ENCODE assay signal across 28 cellular contexts in genomic region chr4:123409301-123409700, GRCh38. TPM values are rescaled to one million over a fixed set of nuclear protein-coding genes. Genes with fewer than 3 reads are reported as not detected.
A peak's percentile ranks its signal among the peaks of the same experiment; 100 is the strongest.
DNase-seq lines count a peak whose midpoint lies in the region; ATAC-seq lines count a peak whose summit lies in the region.
"Had no signal": no experiment of that assay in that cellular context is flagged by ENCODE, and none has a peak within 500 bp of the region (broad histone marks: within the 10 kb centered on the region; RNA-seq: fewer than 3 reads in every experiment).

No MANE protein-coding gene starts in this region.

- H3K9me3 ChIP-seq in right cardiac atrium (ENCODE audit: control insufficient read depth, low read length), result no peaks in the 10 kb centered on the region
- no peaks in the 10 kb centered on the region for H3K9me3 ChIP-seq in adipocyte (ENCODE audit: control insufficient read depth, low read length)
- H3K9me3 ChIP-seq: Peyer's patch, SJSA1, thoracic aorta, vagina had no signal

- WGBS in right cardiac atrium, result 83% methylated on average over 3 of the region's 3 CpGs

- H3K4me1 Mint-ChIP-seq in activated naive CD8-positive, alpha-beta T cell treated with anti-CD3 and anti-CD28 coated beads for 36 hours, result peaks cover 50% of the 10 kb centered on the region
- H3K4me1 Mint-ChIP-seq: central memory CD8-positive, alpha-beta T cell had no signal

- H3K9ac ChIP-seq in adipocyte (ENCODE audit: low read length), result no peak overlapping the region

- H3K36me3 ChIP-seq in adipocyte (ENCODE audit: control insufficient read depth, insufficient read depth, low read length, severe bottlenecking), result peaks cover 21% of the 10 kb centered on the region
- H3K36me3 ChIP-seq: Peyer's patch, SJSA1, thoracic aorta, vagina had no signal

- intact Hi-C loops in left ventricle myocardium superior (cut with micrococcal nuclease), result no loop called here
- intact Hi-C loops in right cardiac atrium (cut with DNase I), result loop anchor here in 2 of 4 donors (10.0 kb wide), 3 partner anchors 86 to 246 kb away; no protein-coding TSS in a partner anchor

- H3K4me3 Mint-ChIP-seq in activated naive CD8-positive, alpha-beta T cell treated with anti-CD3 and anti-CD28 coated beads for 36 hours, result no peak overlapping the region
- H3K4me3 Mint-ChIP-seq: activated T-cell treated with anti-CD3 and anti-CD28 coated beads, Interleukin-2, amount 50 U/mL, for 4 hours; central memory CD8-positive, alpha-beta T cell; endodermal cell; stimulated activated naive CD8-positive, alpha-beta T cell treated with anti-CD3 and anti-CD28 coated beads, Interleukin-15, Interleukin-2, amounts not matched to agents 100 ng/mL and 50 ng/mL, for 24 hours had no signal

- H3K9me3 Mint-ChIP-seq in activated naive CD8-positive, alpha-beta T cell treated with anti-CD3 and anti-CD28 coated beads for 36 hours, result peaks cover 4% of the 10 kb centered on the region
- H3K9me3 Mint-ChIP-seq: activated T-cell treated with anti-CD3 and anti-CD28 coated beads, Interleukin-2, amount 50 U/mL, for 4 hours; central memory CD8-positive, alpha-beta T cell; endodermal cell; stimulated activated naive CD8-positive, alpha-beta T cell treated with anti-CD3 and anti-CD28 coated beads, Interleukin-15, Interleukin-2, amounts not matched to agents 100 ng/mL and 50 ng/mL, for 24 hours had no signal

- ATAC-seq in left ventricle myocardium superior (peak; percentile 37), right cardiac atrium (no peak), HG03457 (IDR thresholded peaks at IDR 0.05; ENCODE audit: unreplicated experiment) (no peak)
- ATAC-seq: activated T-cell treated with anti-CD3 and anti-CD28 coated beads, Interleukin-2, amount 50 U/mL, for 4 hours had no signal

- H3K27me3 ChIP-seq in right cardiac atrium (ENCODE audit: control insufficient read depth, insufficient read depth) (no peaks in the 10 kb centered on the region), adipocyte (replicated peaks; ENCODE audit: control insufficient read depth, insufficient read depth, low read length) (no peaks in the 10 kb centered on the region)
- H3K27me3 ChIP-seq: Peyer's patch, SJSA1, vagina had no signal

- H3K4me3 ChIP-seq in right cardiac atrium (ENCODE audit: low read length) (no peak overlapping the region), adipocyte (ENCODE audit: low read length) (no peak overlapping the region)
- H3K4me3 ChIP-seq: Peyer's patch, SJSA1, thoracic aorta, vagina had no signal

- peaks cover 3% of the 10 kb centered on the region for H3K4me1 ChIP-seq in right cardiac atrium (ENCODE audit: control insufficient read depth, insufficient read depth, low read length)
- H3K4me1 ChIP-seq in adipocyte (ENCODE audit: control insufficient read depth, insufficient read depth, low read length), result peaks cover 58% of the 10 kb centered on the region

- no peak overlapping the region for H3K27ac ChIP-seq in right cardiac atrium (ENCODE audit: low read length)
- H3K27ac ChIP-seq: Peyer's patch, SJSA1, thoracic aorta, vagina had no signal

- H3K27me3 Mint-ChIP-seq in activated naive CD8-positive, alpha-beta T cell treated with anti-CD3 and anti-CD28 coated beads for 36 hours, result no peaks in the 10 kb centered on the region
- H3K27me3 Mint-ChIP-seq: central memory CD8-positive, alpha-beta T cell; stimulated activated naive CD8-positive, alpha-beta T cell treated with anti-CD3 and anti-CD28 coated beads, Interleukin-15, Interleukin-2, amounts not matched to agents 100 ng/mL and 50 ng/mL, for 24 hours had no signal

- peaks cover 26% of the 10 kb centered on the region for H3K36me3 Mint-ChIP-seq in activated naive CD8-positive, alpha-beta T cell treated with anti-CD3 and anti-CD28 coated beads for 36 hours

- DNase-seq in left ventricle myocardium superior, result no peak
- DNase-seq in right cardiac atrium, result no peak
- DNase-seq in adipocyte (ENCODE audit: low read depth), result peak; percentile 44
- peak; percentile 78 for DNase-seq in left kidney (ENCODE audit: low read depth, low spot score)
- no peak for DNase-seq in activated naive CD8-positive, alpha-beta T cell treated with anti-CD3 and anti-CD28 coated beads for 36 hours
- DNase-seq in RPMI8226, result no peak
- no peak for DNase-seq in DMS79 treated with DMSO at 0.1 percent for 48 hours (lab: John Stamatoyannopoulos, UW)
- DNase-seq: ACHN; activated gamma-delta T cell treated with Interleukin-2 at 50 U/mL for 16 hours; activated T-cell treated with anti-CD3 and anti-CD28 coated beads, Interleukin-2, amount 50 U/mL, for 4 hours; dermis blood vessel endothelial cell; DMS 273 treated with DMSO at 0.1 percent for 48 hours; endodermal cell; HCEC 1CT; hypothalamus; Kasumi-1; NCI-H1436 treated with DMSO at 0.1 percent for 48 hours; NCI-H2081 treated with DMSO at 0.1 percent for 48 hours; NCI-H2227 treated with DMSO at 0.1 percent for 48 hours; NCI-H69; Peyer's patch; stimulated activated CD4-positive, alpha-beta T cell treated with anti-CD3 and anti-CD28 coated beads, Interleukin-1b, Interleukin-23, amount 100 ng/mL, for 48 hours had no signal

- H3K27ac Mint-ChIP-seq in activated naive CD8-positive, alpha-beta T cell treated with anti-CD3 and anti-CD28 coated beads for 36 hours, result no peak overlapping the region
- H3K27ac Mint-ChIP-seq: endodermal cell; stimulated activated naive CD8-positive, alpha-beta T cell treated with anti-CD3 and anti-CD28 coated beads, Interleukin-15, Interleukin-2, amounts not matched to agents 100 ng/mL and 50 ng/mL, for 24 hours had no signal

RNA-seq across cellular contexts. Expression of gene SPRY1, which starts 12.7 kb away (rescaled TPM):
- total RNA-seq in left ventricle myocardium superior (45.8 TPM), right cardiac atrium (10 to 100 TPM; 26.3 to 60.4 (median 50.0) TPM)
- polyA plus RNA-seq in right cardiac atrium, result 21.3 TPM
- 10 to 100 TPM; 91.1 to 93.0 TPM for total RNA-seq in activated naive CD8-positive, alpha-beta T cell treated with anti-CD3 and anti-CD28 coated beads for 36 hours

Comparison
In these comparisons a context has a peak if more than half of its experiments do, and no peak if none do; other contexts are left out.
1. DNase-seq: peak in adipocyte (single experiment) and left kidney (single experiment); none in left ventricle myocardium superior (single experiment), right cardiac atrium (0 of 3), activated naive CD8-positive, alpha-beta T cell treated with anti-CD3 and anti-CD28 coated beads for 36 hours (single experiment), RPMI8226 (single experiment) and DMS79 treated with DMSO at 0.1 percent for 48 hours (single experiment).